9 cellular contexts compared by ENCODE assay signal in genomic region chr5:160970605-160971191, GRCh38.
A peak's percentile ranks its signal among the peaks of the same experiment; 100 is the strongest.
DNase-seq lines count a peak whose midpoint lies in the region; ATAC-seq and TF ChIP-seq lines count a peak whose summit lies in the region.
"Had no signal": no experiment of that assay in that cellular context is flagged by ENCODE, and none has a peak within 500 bp of the region (broad histone marks: within the 10 kb centered on the region; RNA-seq: fewer than 3 reads in every experiment).

No MANE protein-coding gene starts in this region.

- no peak overlapping the region for H3K18ac ChIP-seq in H9 (ENCODE audit: insufficient read length, low read depth, low read length)

- TF ChIP-seq CTCF in GM06990 (IDR thresholded peaks at IDR 0.05; ENCODE audit: insufficient read depth, low read length, poor library complexity, severe bottlenecking) (peak; percentile 44), H9 (conservative IDR thresholded peaks at IDR 0.05) (peak; percentile 73), OCI-LY7 (conservative IDR thresholded peaks at IDR 0.05; ENCODE audit: low read length) (peak; percentile 79), heart right ventricle (IDR thresholded peaks at IDR 0.05) (peak in 3 of 9 donors; percentile 13 to 29 (median 13)), esophagus squamous epithelium (IDR thresholded peaks at IDR 0.05) (peak in 3 of 6 experiments; percentile 11 to 52 (median 15))

- no peaks in the 10 kb centered on the region for H3K79me1 ChIP-seq in H9 (ENCODE audit: insufficient read depth, low read depth, low read length, poor library complexity, severe bottlenecking)

- no peak overlapping the region for H4K8ac ChIP-seq in H9 (replicated peaks; ENCODE audit: insufficient read length, low read depth, low read length)

- POLR2A ChIA-PET in OCI-LY7 (lab: Charles Lee) = no interaction called here

- H4K20me1 ChIP-seq in H9 (ENCODE audit: control insufficient read depth, insufficient read depth, insufficient read length) = no peaks in the 10 kb centered on the region
- H4K20me1 ChIP-seq in OCI-LY7 (ENCODE audit: insufficient read depth, low read length) = no peaks in the 10 kb centered on the region

- no peak overlapping the region for H3K14ac ChIP-seq in H9 (ENCODE audit: insufficient read depth, low read length)

- no peak overlapping the region for H4K91ac ChIP-seq in H9 (ENCODE audit: insufficient read length, low read depth, low read length)

- H2BK20ac ChIP-seq in H9 (ENCODE audit: low read depth, low read length, poor library complexity, severe bottlenecking) = no peak overlapping the region

- H2BK15ac ChIP-seq in H9 (ENCODE audit: low read depth, low read length) = no peak overlapping the region

- TF ChIP-seq POLR2A in esophagus squamous epithelium (IDR thresholded peaks at IDR 0.05) = no peak

- intact Hi-C loops in OCI-LY7 (cut with micrococcal nuclease; ENCODE audit: unreplicated experiment) (no loop called here), cardiac septum (cut with DNase I) (no loop called here), heart right ventricle (cut with DNase I) (no loop called here), esophagus squamous epithelium (cut with DNase I) (no loop called here)

- H3K27ac Mint-ChIP-seq in H9 = no peak overlapping the region; a peak in 1 of 7 replicates

- H3K9me3 ChIP-seq in H9 (ENCODE audit: control insufficient read depth, low read depth, low read length) (no peaks in the 10 kb centered on the region), OCI-LY7 (ENCODE audit: low read length) (no peaks in the 10 kb centered on the region), heart right ventricle (no peaks in the 10 kb centered on the region), esophagus squamous epithelium (no peaks in the 10 kb centered on the region)

- no peak overlapping the region for H2AFZ ChIP-seq in H9 (ENCODE audit: low read length)
- H2AFZ ChIP-seq in OCI-LY7 (ENCODE audit: low read length) = no peak overlapping the region

- H3K4me3 Mint-ChIP-seq in H9 = no peak overlapping the region; a peak in 1 of 5 replicates

- no peak overlapping the region for H3K9ac ChIP-seq in H9 (ENCODE audit: extremely low read depth, insufficient read length, low read length)

- H3K27me3 ChIP-seq in GM06990 (replicated peaks; ENCODE audit: control insufficient read depth, insufficient read depth, low read length) (no peaks in the 10 kb centered on the region), H9 (ENCODE audit: insufficient read depth, low read length) (no peaks in the 10 kb centered on the region), heart right ventricle (peaks cover 0 to 27% (median 0%) of the 10 kb centered on the region in 7 donors), esophagus squamous epithelium (no peaks in the 10 kb centered on the region)

- no peak overlapping the region for H2BK12ac ChIP-seq in H9 (ENCODE audit: insufficient read length, low read depth, low read length)

- H3K4me3 ChIP-seq in GM06990 (replicated peaks; ENCODE audit: low read depth, low read length) = no peak overlapping the region
- no peak overlapping the region for H3K4me3 ChIP-seq in OCI-LY7 (ENCODE audit: low read depth, low read length, poor library complexity, severe bottlenecking)
- no peak overlapping the region for H3K4me3 ChIP-seq in heart right ventricle
- H3K4me3 ChIP-seq in esophagus squamous epithelium = no peak overlapping the region

- BruUV-seq in OCI-LY7 (replicated peaks; lab: Mats Ljungman, UMichigan) = no TSS peak

- H3T11ph ChIP-seq in H9 (ENCODE audit: low read length) = no peak overlapping the region

- H3K79me2 ChIP-seq in H9 (ENCODE audit: insufficient read depth, low read length) = no peaks in the 10 kb centered on the region
- no peaks in the 10 kb centered on the region for H3K79me2 ChIP-seq in OCI-LY7 (ENCODE audit: insufficient read depth, low read depth, low read length)

- CTCF ChIA-PET in OCI-LY7 (lab: Charles Lee; ENCODE audit: unreplicated experiment) = no interaction called here

- H3K4me2 ChIP-seq in H9 (ENCODE audit: insufficient read depth, insufficient read length, low read length) (no peak overlapping the region), OCI-LY7 (ENCODE audit: low read length) (no peak overlapping the region)

- no peaks in the 10 kb centered on the region for H3K9me3 Mint-ChIP-seq in H9

- H3K4me1 ChIP-seq in H9 (ENCODE audit: insufficient read depth, low read length) (no peaks in the 10 kb centered on the region), OCI-LY7 (ENCODE audit: insufficient read depth, low read length, poor library complexity, severe bottlenecking) (no peaks in the 10 kb centered on the region), heart right ventricle (no peaks in the 10 kb centered on the region), esophagus squamous epithelium (no peaks in the 10 kb centered on the region)

- no peaks in the 10 kb centered on the region for H3K9me2 ChIP-seq in OCI-LY7 (ENCODE audit: insufficient read depth, low read length)

- DNase-seq in GM06990 (ENCODE audit: extremely low read depth, insufficient read length) (no peak), H9 (no peak), OCI-LY7 (ENCODE audit: low spot score) (peak; percentile 53), iris pigment epithelial cell (ENCODE audit: low read depth) (peak; percentile 12), GM03348 (ENCODE audit: low spot score) (no peak), cardiac septum (ENCODE audit: low spot score) (no peak), heart right ventricle (no peak), esophagus squamous epithelium (lab: John Stamatoyannopoulos, UW) (no peak)
- DNase-seq: activated CD4-positive, alpha-beta T cell treated with anti-CD3 and anti-CD28 coated beads for 48 hours had no signal

- peaks cover 2% of the 10 kb centered on the region; the same call in 1 of the 2 replicates for H3K27me3 Mint-ChIP-seq in H9 (ENCODE audit: low read depth)

- no peak overlapping the region for H4K5ac ChIP-seq in H9 (ENCODE audit: insufficient read length, low read depth, low read length)

- no peaks in the 10 kb centered on the region for H3K36me3 Mint-ChIP-seq in H9 (ENCODE audit: insufficient read depth in 1 of 3, low read depth in 3 of 3)

- no peak for ATAC-seq in heart right ventricle

- H3K23me2 ChIP-seq in H9 (ENCODE audit: insufficient read length, low read depth, low read length, poor library complexity, severe bottlenecking) = no peaks in the 10 kb centered on the region

- H3K56ac ChIP-seq in H9 (ENCODE audit: insufficient read length, low read depth, low read length) = no peak overlapping the region

- no peak overlapping the region for H3K4ac ChIP-seq in H9 (ENCODE audit: low read depth, low read length)

- H3K4me1 Mint-ChIP-seq in H9 = peaks cover 0 to 5% of the 10 kb centered on the region in 2 experiments; a peak in 1 of 4 replicates

- H2BK120ac ChIP-seq in H9 (ENCODE audit: low read depth, low read length, poor library complexity, severe bottlenecking) = no peak overlapping the region

- no peak overlapping the region for H3K23ac ChIP-seq in H9 (ENCODE audit: insufficient read length, low read depth, low read length)

- no peaks in the 10 kb centered on the region for H3K36me3 ChIP-seq in GM06990 (ENCODE audit: control insufficient read depth, insufficient read depth, low read length)
- no peaks in the 10 kb centered on the region for H3K36me3 ChIP-seq in OCI-LY7 (ENCODE audit: insufficient read depth, low read length)
- no peaks in the 10 kb centered on the region for H3K36me3 ChIP-seq in heart right ventricle
- no peaks in the 10 kb centered on the region for H3K36me3 ChIP-seq in esophagus squamous epithelium

- H2BK5ac ChIP-seq in H9 (ENCODE audit: insufficient read length, low read length) = no peak overlapping the region

- no peak overlapping the region for H3K27ac ChIP-seq in H9 (ENCODE audit: insufficient read length, low read depth, low read length)
- no peak overlapping the region for H3K27ac ChIP-seq in OCI-LY7 (ENCODE audit: low read depth, low read length, poor library complexity, severe bottlenecking)
- H3K27ac ChIP-seq in heart right ventricle = no peak overlapping the region
- no peak overlapping the region for H3K27ac ChIP-seq in esophagus squamous epithelium

- no CpG with 5 or more reads among the region's 1 CpG for WGBS in H9 (ENCODE audit: extremely low coverage, insufficient read length, low lambda C conversion rate)
- 53 to 54% methylated on average over 1 of the region's 1 CpG for WGBS in heart right ventricle, 2 donors
- 50 to 64% methylated on average over 1 of the region's 1 CpG for WGBS in esophagus squamous epithelium, 2 donors

- no peak overlapping the region for H2AK5ac ChIP-seq in H9 (ENCODE audit: insufficient read length, low read length)

Comparison
In these comparisons a context has a peak if more than half of its experiments do, and no peak if none do; other contexts are left out.
1. DNase-seq: peak in OCI-LY7 (single experiment) and iris pigment epithelial cell (single experiment); none in GM06990 (single experiment), H9 (single experiment), GM03348 (single experiment), cardiac septum (single experiment), heart right ventricle (0 of 2) and esophagus squamous epithelium (single experiment).